ENCODE assay signal across 11 cellular contexts in the genomic region with DNA sequence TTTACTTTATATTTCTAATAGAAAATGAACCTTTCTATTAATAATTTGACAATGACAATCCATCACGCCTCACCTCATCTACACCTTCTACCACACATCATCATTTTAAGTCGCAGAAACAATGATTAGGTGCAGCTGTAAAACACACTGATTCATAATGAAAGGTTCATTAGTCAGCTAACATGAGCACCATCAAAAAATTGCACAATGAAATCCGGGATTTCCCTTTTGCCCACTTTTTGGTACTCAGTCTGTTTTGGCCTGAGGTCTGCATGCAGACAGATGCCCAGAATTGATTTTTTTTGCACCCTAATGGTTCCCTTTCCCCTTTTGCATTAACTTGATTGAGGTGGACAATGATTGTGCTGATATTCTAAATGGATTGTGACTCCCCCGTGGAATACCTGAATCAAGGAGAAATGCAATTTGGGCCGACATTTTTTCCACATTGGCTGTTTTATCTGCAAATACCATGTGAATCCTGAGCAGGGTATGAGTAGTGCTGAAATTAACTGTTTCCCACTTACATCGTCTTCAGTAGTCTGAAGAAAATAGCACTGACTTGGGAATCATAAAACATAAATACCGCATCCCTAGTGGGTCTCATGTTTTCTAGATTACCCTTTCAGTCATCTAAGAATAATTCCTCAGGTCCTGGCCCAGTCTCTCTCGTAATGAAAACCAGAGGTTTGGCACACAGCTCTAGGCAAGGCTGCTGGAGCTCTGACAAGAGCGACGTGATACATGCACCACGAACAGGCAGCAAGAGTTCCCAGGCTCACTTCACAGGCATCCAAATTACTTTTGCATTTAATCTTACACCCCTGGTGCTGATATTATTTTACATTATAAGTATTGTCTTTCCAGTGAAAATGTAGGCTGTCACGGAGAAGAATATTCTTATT.
A peak's percentile ranks its signal among the peaks of the same experiment; 100 is the strongest.
DNase-seq lines count a peak whose midpoint lies in the region; ATAC-seq and TF ChIP-seq lines count a peak whose summit lies in the region.
"Had no signal": no experiment of that assay in that cellular context is flagged by ENCODE, and none has a peak within 500 bp of the region (broad histone marks: within the 10 kb centered on the region; RNA-seq: fewer than 3 reads in every experiment).

No MANE protein-coding gene starts in this region.

- no peaks in the 10 kb centered on the region for H3K36me3 ChIP-seq in brain microvascular endothelial cell (replicated peaks)
- no peaks in the 10 kb centered on the region for H3K36me3 ChIP-seq in kidney epithelial cell (ENCODE audit: control insufficient read depth, insufficient read depth, low read length)

- CTCF ChIA-PET in AG04450 (lab: Charles Lee) = interaction anchor here (0.6 kb wide), 1 partner anchor 382 kb away, joined by 4 read pairs; no protein-coding TSS in a partner anchor
- CTCF ChIA-PET in activated naive CD4-positive, alpha-beta T cell treated with anti-CD3 and anti-CD28 coated beads for 36 hours (lab: Charles Lee) = no interaction called here

- H3K9me3 ChIP-seq in AG04450 (ENCODE audit: control insufficient read depth, insufficient read depth, low read length) = no peaks in the 10 kb centered on the region

- intact Hi-C loops in activated naive CD4-positive, alpha-beta T cell treated with anti-CD3 and anti-CD28 coated beads for 36 hours (cut with micrococcal nuclease) = no loop called here

- H3K4me1 Mint-ChIP-seq in activated naive CD4-positive, alpha-beta T cell treated with anti-CD3 and anti-CD28 coated beads for 36 hours (ENCODE audit: low read depth) = no peaks in the 10 kb centered on the region
- H3K4me1 Mint-ChIP-seq: activated CD4-positive, alpha-beta T cell treated with anti-CD3 and anti-CD28 coated beads for 36 hours; memory B cell had no signal

- in situ Hi-C loops in brain microvascular endothelial cell (cut with HindIII; ENCODE audit: low pct_ligation_motif_present, low sequenced_read_pairs) = no loop called here

- H3K4me3 Mint-ChIP-seq in activated naive CD4-positive, alpha-beta T cell treated with anti-CD3 and anti-CD28 coated beads for 36 hours = no peak overlapping the region
- H3K4me3 Mint-ChIP-seq: activated CD4-positive, alpha-beta T cell treated with anti-CD3 and anti-CD28 coated beads for 36 hours; memory B cell had no signal

- H3K27me3 ChIP-seq in AG04450 (ENCODE audit: control insufficient read depth, insufficient read depth, low read length) (no peaks in the 10 kb centered on the region), brain microvascular endothelial cell (replicated peaks) (no peaks in the 10 kb centered on the region), kidney epithelial cell (ENCODE audit: control insufficient read depth, insufficient read depth, low read length) (no peaks in the 10 kb centered on the region)

- POLR2A ChIA-PET in AG04450 (lab: Yijun Ruan, JAX) = no interaction called here

- DNase-seq in AG04450 (ENCODE audit: low read depth, low spot score) (peak; percentile 33), brain microvascular endothelial cell (peak; percentile 1), kidney epithelial cell (ENCODE audit: low read depth) (peak; percentile 7), activated gamma-delta T cell (lab: John Stamatoyannopoulos, UW) (no peak)
- DNase-seq in activated naive CD4-positive, alpha-beta T cell treated with anti-CD3 and anti-CD28 coated beads for 36 hours = no peak
- no peak for DNase-seq in stimulated activated naive CD8-positive, alpha-beta T cell treated with anti-CD3 and anti-CD28 coated beads, Interleukin-15, Interleukin-2, amounts not matched to agents 100 U/mL and 50 U/mL, for 24 hours
- DNase-seq: activated CD4-positive, alpha-beta T cell treated with anti-CD3 and anti-CD28 coated beads for 36 hours; activated effector memory CD4-positive, alpha-beta T cell treated with anti-CD3 and anti-CD28 coated beads, Interleukin-2, amount 50 U/mL, for 16 hours had no signal

- H3K27me3 Mint-ChIP-seq in activated naive CD4-positive, alpha-beta T cell treated with anti-CD3 and anti-CD28 coated beads for 36 hours (ENCODE audit: low read depth) = no peaks in the 10 kb centered on the region
- H3K27me3 Mint-ChIP-seq: activated CD4-positive, alpha-beta T cell treated with anti-CD3 and anti-CD28 coated beads for 36 hours; memory B cell had no signal

- H3K36me3 Mint-ChIP-seq in activated naive CD4-positive, alpha-beta T cell treated with anti-CD3 and anti-CD28 coated beads for 36 hours (ENCODE audit: low read depth) = no peaks in the 10 kb centered on the region
- H3K36me3 Mint-ChIP-seq: memory B cell had no signal

- H3K4me3 ChIP-seq in AG04450 (ENCODE audit: low read depth, low read length) (no peak overlapping the region), brain microvascular endothelial cell (ENCODE audit: low read depth, low read length) (no peak overlapping the region), kidney epithelial cell (ENCODE audit: low read depth, low read length) (no peak overlapping the region)

- no peak for TF ChIP-seq CTCF in AG04450 (IDR thresholded peaks at IDR 0.05; ENCODE audit: low read depth, low read length)
- no peak for TF ChIP-seq CTCF in brain microvascular endothelial cell (IDR thresholded peaks at IDR 0.05; ENCODE audit: low read depth, low read length, missing control alignments)
- TF ChIP-seq CTCF in kidney epithelial cell (IDR thresholded peaks at IDR 0.05; ENCODE audit: insufficient read depth, low read length, poor library complexity, severe bottlenecking) = no peak

- H3K9me3 Mint-ChIP-seq in activated naive CD4-positive, alpha-beta T cell treated with anti-CD3 and anti-CD28 coated beads for 36 hours = no peaks in the 10 kb centered on the region

- peak; percentile 67 for ATAC-seq in HG03039 (IDR thresholded peaks at IDR 0.05; ENCODE audit: unreplicated experiment)
- no peak for ATAC-seq in HG02623 (IDR thresholded peaks at IDR 0.05; ENCODE audit: unreplicated experiment)
- no peak for ATAC-seq in stimulated activated naive CD8-positive, alpha-beta T cell treated with anti-CD3 and anti-CD28 coated beads, Interleukin-15, Interleukin-2, amounts not matched to agents 100 U/mL and 50 U/mL, for 24 hours
- ATAC-seq: activated CD4-positive, alpha-beta T cell treated with anti-CD3 and anti-CD28 coated beads for 36 hours had no signal

- H3K27ac ChIP-seq in AG04450 (ENCODE audit: low read depth, low read length) (no peak overlapping the region), brain microvascular endothelial cell (no peak overlapping the region)

- H3K27ac Mint-ChIP-seq in activated naive CD4-positive, alpha-beta T cell treated with anti-CD3 and anti-CD28 coated beads for 36 hours = no peak overlapping the region
- H3K27ac Mint-ChIP-seq: activated CD4-positive, alpha-beta T cell treated with anti-CD3 and anti-CD28 coated beads for 36 hours; memory B cell had no signal

Comparison
In these comparisons a context has a peak if more than half of its experiments do, and no peak if none do; other contexts are left out.
1. DNase-seq: peak in AG04450 (single experiment), brain microvascular endothelial cell (single experiment) and kidney epithelial cell (single experiment); none in activated naive CD4-positive, alpha-beta T cell treated with anti-CD3 and anti-CD28 coated beads for 36 hours (single experiment), stimulated activated naive CD8-positive, alpha-beta T cell treated with anti-CD3 and anti-CD28 coated beads, Interleukin-15, Interleukin-2, amounts not matched to agents 100 U/mL and 50 U/mL, for 24 hours (single experiment) and activated gamma-delta T cell (single experiment).